Comparison of ENCODE assay signal across 1 cellular context in genomic region chr17:7281074-7281952, GRCh38.
A peak's percentile ranks its signal among the peaks of the same experiment; 100 is the strongest.
TF ChIP-seq lines count a peak whose summit lies in the region.

Gene SLC2A4, plus strand, starts transcription at chr17:7281718. Its CDS starts 217 bp downstream, at chr17:7281935.

TF ChIP-seq in WTC11, 78 proteins besides CTCF, POLR2A, EP300 and RAD21 (continued from another document):
- TF ChIP-seq, protein P1, sequence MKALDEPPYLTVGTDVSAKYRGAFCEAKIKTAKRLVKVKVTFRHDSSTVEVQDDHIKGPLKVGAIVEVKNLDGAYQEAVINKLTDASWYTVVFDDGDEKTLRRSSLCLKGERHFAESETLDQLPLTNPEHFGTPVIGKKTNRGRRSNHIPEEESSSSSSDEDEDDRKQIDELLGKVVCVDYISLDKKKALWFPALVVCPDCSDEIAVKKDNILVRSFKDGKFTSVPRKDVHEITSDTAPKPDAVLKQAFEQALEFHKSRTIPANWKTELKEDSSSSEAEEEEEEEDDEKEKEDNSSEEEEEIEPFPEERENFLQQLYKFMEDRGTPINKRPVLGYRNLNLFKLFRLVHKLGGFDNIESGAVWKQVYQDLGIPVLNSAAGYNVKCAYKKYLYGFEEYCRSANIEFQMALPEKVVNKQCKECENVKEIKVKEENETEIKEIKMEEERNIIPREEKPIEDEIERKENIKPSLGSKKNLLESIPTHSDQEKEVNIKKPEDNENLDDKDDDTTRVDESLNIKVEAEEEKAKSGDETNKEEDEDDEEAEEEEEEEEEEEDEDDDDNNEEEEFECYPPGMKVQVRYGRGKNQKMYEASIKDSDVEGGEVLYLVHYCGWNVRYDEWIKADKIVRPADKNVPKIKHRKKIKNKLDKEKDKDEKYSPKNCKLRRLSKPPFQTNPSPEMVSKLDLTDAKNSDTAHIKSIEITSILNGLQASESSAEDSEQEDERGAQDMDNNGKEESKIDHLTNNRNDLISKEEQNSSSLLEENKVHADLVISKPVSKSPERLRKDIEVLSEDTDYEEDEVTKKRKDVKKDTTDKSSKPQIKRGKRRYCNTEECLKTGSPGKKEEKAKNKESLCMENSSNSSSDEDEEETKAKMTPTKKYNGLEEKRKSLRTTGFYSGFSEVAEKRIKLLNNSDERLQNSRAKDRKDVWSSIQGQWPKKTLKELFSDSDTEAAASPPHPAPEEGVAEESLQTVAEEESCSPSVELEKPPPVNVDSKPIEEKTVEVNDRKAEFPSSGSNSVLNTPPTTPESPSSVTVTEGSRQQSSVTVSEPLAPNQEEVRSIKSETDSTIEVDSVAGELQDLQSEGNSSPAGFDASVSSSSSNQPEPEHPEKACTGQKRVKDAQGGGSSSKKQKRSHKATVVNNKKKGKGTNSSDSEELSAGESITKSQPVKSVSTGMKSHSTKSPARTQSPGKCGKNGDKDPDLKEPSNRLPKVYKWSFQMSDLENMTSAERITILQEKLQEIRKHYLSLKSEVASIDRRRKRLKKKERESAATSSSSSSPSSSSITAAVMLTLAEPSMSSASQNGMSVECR (CRISPR knock-in tag; IDR thresholded peaks at IDR 0.05; ENCODE audit: borderline replicate concordance), result 0 out of 2 replicates have a peak, but pooled peaks have one; percentile 7
- peak; percentile 67; the same call in 1 of the 2 replicates for TF ChIP-seq USF1 (CRISPR knock-in tag; IDR thresholded peaks at IDR 0.05)
- no peak for TF ChIP-seq IRF1 (CRISPR knock-in tag; IDR thresholded peaks at IDR 0.05)
- TF ChIP-seq, protein P2, sequence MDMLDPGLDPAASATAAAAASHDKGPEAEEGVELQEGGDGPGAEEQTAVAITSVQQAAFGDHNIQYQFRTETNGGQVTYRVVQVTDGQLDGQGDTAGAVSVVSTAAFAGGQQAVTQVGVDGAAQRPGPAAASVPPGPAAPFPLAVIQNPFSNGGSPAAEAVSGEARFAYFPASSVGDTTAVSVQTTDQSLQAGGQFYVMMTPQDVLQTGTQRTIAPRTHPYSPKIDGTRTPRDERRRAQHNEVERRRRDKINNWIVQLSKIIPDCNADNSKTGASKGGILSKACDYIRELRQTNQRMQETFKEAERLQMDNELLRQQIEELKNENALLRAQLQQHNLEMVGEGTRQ (CRISPR knock-in tag; IDR thresholded peaks at IDR 0.05), result peak; percentile 67
